In the genomic region with DNA sequence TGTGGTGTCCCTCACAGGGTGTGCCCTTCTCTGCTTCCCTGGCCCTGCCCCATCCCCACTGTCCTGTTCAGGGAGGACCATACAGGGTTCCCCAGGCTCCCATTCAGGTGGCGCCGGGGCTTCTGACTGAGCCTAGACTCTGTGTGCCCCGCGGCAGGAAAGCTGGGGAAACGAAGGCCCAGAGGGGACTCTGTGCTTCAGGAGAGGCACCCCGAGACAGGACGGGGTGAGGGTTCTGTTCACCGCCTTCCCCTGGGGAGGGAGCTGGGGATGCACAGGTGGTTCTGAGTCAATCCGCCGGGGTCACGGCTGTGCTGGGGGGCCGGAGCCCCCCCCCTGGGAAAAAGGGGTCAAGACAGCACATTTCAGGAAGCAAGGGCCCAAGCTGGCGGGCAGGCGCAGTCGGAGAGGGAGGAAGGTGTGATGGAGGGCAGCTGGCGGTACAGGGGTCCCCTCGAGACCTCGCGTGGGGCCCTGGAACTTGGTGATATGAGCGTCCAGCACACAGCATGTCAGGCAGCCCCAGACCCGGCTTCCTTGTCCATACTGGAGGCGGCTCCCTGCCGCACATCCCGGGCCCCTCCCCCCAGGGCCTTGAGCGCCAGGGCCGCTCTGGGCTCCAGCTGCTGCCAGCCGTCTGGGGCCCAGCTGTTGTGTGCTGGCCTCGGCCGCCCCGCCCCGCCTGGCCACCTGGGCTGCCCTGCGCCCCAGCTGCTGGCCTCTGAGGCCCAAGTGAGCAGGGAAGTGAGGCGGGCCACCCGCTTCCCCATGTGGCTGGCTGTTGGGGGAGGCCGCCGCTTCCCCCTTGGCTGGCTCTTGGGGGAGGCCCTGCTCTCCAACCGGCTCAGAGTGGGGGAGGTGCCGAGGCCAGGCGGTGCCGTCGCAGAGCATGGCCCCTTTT, we compare ENCODE assay signal across 1 cellular context.
A peak's percentile ranks its signal among the peaks of the same experiment; 100 is the strongest.
TF ChIP-seq lines count a peak whose summit lies in the region.

No MANE protein-coding gene starts in this region.

TF ChIP-seq in HepG2, 621 proteins besides CTCF, POLR2A, EP300 and RAD21 (continued from another document and continues in another):
- peak; percentile 89 for TF ChIP-seq THAP7 (CRISPR knock-in tag; IDR thresholded peaks at IDR 0.05)
- no peak; the same call in 1 of the 2 replicates for TF ChIP-seq SOX13 (IDR thresholded peaks at IDR 0.05)
- TF ChIP-seq SOX13 (CRISPR knock-in tag; conservative IDR thresholded peaks at IDR 0.05 in 1 of 2, IDR thresholded peaks at IDR 0.05 in 1 of 2), result peak in 1 of 2 experiments; percentile 84; a peak in 2 of 4 replicates
- peak; percentile 94 for TF ChIP-seq ZC3H13 (CRISPR knock-in tag; IDR thresholded peaks at IDR 0.05)
- peak; percentile 78 for TF ChIP-seq PITX1 (CRISPR knock-in tag; IDR thresholded peaks at IDR 0.05)
- 0 out of 2 replicates have a peak, but pooled peaks have one; percentile 33 for TF ChIP-seq ZNF335 (CRISPR knock-in tag; IDR thresholded peaks at IDR 0.05)
- TF ChIP-seq ZNF547 (CRISPR knock-in tag; IDR thresholded peaks at IDR 0.05), result peak; percentile 70
- TF ChIP-seq ZNF607 (CRISPR knock-in tag; IDR thresholded peaks at IDR 0.05; ENCODE audit: borderline replicate concordance), result peak; percentile 84
- TF ChIP-seq NBN (conservative IDR thresholded peaks at IDR 0.05), result no peak
- TF ChIP-seq NCOA2 (CRISPR knock-in tag; IDR thresholded peaks at IDR 0.05), result peak; percentile 85; the same call in 1 of the 2 replicates
- TF ChIP-seq SRY (CRISPR knock-in tag; IDR thresholded peaks at IDR 0.05), result peak; percentile 52; the same call in 1 of the 2 replicates
- peak; percentile 98 for TF ChIP-seq SKIL (CRISPR knock-in tag; IDR thresholded peaks at IDR 0.05; ENCODE audit: borderline replicate concordance)
- peak; percentile 53; the same call in 1 of the 2 replicates for TF ChIP-seq ZNF253 (CRISPR knock-in tag; IDR thresholded peaks at IDR 0.05; ENCODE audit: borderline replicate concordance)
- no peak for TF ChIP-seq MBNL3 (CRISPR knock-in tag; conservative IDR thresholded peaks at IDR 0.05)
- TF ChIP-seq RFXAP (CRISPR knock-in tag; IDR thresholded peaks at IDR 0.05; ENCODE audit: borderline replicate concordance), result peak; percentile 82; the same call in 1 of the 2 replicates
- TF ChIP-seq ZNF205 (CRISPR knock-in tag; IDR thresholded peaks at IDR 0.05), result peak; percentile 97
- no peak for TF ChIP-seq ZNF260 (CRISPR knock-in tag; IDR thresholded peaks at IDR 0.05; ENCODE audit: borderline replicate concordance, low read depth)
- TF ChIP-seq HOXA9 (CRISPR knock-in tag; IDR thresholded peaks at IDR 0.05; ENCODE audit: borderline replicate concordance), result peak; percentile 85; the same call in 1 of the 2 replicates
- TF ChIP-seq, protein P1, sequence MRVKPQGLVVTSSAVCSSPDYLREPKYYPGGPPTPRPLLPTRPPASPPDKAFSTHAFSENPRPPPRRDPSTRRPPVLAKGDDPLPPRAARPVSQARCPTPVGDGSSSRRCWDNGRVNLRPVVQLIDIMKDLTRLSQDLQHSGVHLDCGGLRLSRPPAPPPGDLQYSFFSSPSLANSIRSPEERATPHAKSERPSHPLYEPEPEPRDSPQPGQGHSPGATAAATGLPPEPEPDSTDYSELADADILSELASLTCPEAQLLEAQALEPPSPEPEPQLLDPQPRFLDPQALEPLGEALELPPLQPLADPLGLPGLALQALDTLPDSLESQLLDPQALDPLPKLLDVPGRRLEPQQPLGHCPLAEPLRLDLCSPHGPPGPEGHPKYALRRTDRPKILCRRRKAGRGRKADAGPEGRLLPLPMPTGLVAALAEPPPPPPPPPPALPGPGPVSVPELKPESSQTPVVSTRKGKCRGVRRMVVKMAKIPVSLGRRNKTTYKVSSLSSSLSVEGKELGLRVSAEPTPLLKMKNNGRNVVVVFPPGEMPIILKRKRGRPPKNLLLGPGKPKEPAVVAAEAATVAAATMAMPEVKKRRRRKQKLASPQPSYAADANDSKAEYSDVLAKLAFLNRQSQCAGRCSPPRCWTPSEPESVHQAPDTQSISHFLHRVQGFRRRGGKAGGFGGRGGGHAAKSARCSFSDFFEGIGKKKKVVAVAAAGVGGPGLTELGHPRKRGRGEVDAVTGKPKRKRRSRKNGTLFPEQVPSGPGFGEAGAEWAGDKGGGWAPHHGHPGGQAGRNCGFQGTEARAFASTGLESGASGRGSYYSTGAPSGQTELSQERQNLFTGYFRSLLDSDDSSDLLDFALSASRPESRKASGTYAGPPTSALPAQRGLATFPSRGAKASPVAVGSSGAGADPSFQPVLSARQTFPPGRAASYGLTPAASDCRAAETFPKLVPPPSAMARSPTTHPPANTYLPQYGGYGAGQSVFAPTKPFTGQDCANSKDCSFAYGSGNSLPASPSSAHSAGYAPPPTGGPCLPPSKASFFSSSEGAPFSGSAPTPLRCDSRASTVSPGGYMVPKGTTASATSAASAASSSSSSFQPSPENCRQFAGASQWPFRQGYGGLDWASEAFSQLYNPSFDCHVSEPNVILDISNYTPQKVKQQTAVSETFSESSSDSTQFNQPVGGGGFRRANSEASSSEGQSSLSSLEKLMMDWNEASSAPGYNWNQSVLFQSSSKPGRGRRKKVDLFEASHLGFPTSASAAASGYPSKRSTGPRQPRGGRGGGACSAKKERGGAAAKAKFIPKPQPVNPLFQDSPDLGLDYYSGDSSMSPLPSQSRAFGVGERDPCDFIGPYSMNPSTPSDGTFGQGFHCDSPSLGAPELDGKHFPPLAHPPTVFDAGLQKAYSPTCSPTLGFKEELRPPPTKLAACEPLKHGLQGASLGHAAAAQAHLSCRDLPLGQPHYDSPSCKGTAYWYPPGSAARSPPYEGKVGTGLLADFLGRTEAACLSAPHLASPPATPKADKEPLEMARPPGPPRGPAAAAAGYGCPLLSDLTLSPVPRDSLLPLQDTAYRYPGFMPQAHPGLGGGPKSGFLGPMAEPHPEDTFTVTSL (CRISPR knock-in tag; IDR thresholded peaks at IDR 0.05; ENCODE audit: borderline replicate concordance), result peak; percentile 58; the same call in 1 of the 2 replicates
- peak; percentile 87; the same call in 1 of the 2 replicates for TF ChIP-seq ZNF83 (CRISPR knock-in tag; IDR thresholded peaks at IDR 0.05; ENCODE audit: borderline replicate concordance)
- TF ChIP-seq, protein P2, sequence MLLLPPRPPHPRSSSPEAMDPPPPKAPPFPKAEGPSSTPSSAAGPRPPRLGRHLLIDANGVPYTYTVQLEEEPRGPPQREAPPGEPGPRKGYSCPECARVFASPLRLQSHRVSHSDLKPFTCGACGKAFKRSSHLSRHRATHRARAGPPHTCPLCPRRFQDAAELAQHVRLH (CRISPR knock-in tag; IDR thresholded peaks at IDR 0.05; ENCODE audit: borderline replicate concordance, low read depth), result peak; percentile 99; the same call in 1 of the 2 replicates
- TF ChIP-seq MEIS2 (CRISPR knock-in tag; IDR thresholded peaks at IDR 0.05), result no peak
- TF ChIP-seq HOXA5 (CRISPR knock-in tag; IDR thresholded peaks at IDR 0.05), result peak; percentile 57
- peak; percentile 87; the same call in 1 of the 2 replicates for TF ChIP-seq ZNF816 (CRISPR knock-in tag; IDR thresholded peaks at IDR 0.05; ENCODE audit: borderline replicate concordance)
- peak; percentile 88 for TF ChIP-seq ZNF670 (CRISPR knock-in tag; IDR thresholded peaks at IDR 0.05; ENCODE audit: borderline replicate concordance)
- peak; percentile 84; the same call in 1 of the 2 replicates for TF ChIP-seq FOXA3 (CRISPR knock-in tag; IDR thresholded peaks at IDR 0.05)
- TF ChIP-seq ZNF264 (CRISPR knock-in tag; IDR thresholded peaks at IDR 0.05), result peak; percentile 26; the same call in 1 of the 2 replicates
- TF ChIP-seq, protein P3, sequence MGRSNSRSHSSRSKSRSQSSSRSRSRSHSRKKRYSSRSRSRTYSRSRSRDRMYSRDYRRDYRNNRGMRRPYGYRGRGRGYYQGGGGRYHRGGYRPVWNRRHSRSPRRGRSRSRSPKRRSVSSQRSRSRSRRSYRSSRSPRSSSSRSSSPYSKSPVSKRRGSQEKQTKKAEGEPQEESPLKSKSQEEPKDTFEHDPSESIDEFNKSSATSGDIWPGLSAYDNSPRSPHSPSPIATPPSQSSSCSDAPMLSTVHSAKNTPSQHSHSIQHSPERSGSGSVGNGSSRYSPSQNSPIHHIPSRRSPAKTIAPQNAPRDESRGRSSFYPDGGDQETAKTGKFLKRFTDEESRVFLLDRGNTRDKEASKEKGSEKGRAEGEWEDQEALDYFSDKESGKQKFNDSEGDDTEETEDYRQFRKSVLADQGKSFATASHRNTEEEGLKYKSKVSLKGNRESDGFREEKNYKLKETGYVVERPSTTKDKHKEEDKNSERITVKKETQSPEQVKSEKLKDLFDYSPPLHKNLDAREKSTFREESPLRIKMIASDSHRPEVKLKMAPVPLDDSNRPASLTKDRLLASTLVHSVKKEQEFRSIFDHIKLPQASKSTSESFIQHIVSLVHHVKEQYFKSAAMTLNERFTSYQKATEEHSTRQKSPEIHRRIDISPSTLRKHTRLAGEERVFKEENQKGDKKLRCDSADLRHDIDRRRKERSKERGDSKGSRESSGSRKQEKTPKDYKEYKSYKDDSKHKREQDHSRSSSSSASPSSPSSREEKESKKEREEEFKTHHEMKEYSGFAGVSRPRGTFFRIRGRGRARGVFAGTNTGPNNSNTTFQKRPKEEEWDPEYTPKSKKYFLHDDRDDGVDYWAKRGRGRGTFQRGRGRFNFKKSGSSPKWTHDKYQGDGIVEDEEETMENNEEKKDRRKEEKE (IDR thresholded peaks at IDR 0.05), result no peak
- TF ChIP-seq BRD4 (CRISPR knock-in tag; IDR thresholded peaks at IDR 0.05), result peak; percentile 95
- TF ChIP-seq, protein P4, sequence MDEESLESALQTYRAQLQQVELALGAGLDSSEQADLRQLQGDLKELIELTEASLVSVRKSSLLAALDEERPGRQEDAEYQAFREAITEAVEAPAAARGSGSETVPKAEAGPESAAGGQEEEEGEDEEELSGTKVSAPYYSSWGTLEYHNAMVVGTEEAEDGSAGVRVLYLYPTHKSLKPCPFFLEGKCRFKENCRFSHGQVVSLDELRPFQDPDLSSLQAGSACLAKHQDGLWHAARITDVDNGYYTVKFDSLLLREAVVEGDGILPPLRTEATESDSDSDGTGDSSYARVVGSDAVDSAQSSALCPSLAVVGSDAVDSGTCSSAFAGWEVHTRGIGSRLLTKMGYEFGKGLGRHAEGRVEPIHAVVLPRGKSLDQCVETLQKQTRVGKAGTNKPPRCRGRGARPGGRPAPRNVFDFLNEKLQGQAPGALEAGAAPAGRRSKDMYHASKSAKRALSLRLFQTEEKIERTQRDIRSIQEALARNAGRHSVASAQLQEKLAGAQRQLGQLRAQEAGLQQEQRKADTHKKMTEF (CRISPR knock-in tag; IDR thresholded peaks at IDR 0.05), result peak; percentile 95
- TF ChIP-seq PATZ1 (CRISPR knock-in tag; IDR thresholded peaks at IDR 0.05), result peak; percentile 97
- 0 out of 2 replicates have a peak, but pooled peaks have one; percentile 34 for TF ChIP-seq MIXL1 (CRISPR knock-in tag; IDR thresholded peaks at IDR 0.05)
- peak; percentile 85 for TF ChIP-seq SP4 (CRISPR knock-in tag; IDR thresholded peaks at IDR 0.05)
- TF ChIP-seq ETV5 (CRISPR knock-in tag; IDR thresholded peaks at IDR 0.05; ENCODE audit: borderline replicate concordance), result peak; percentile 47; the same call in 1 of the 2 replicates
- TF ChIP-seq MEIS1 (CRISPR knock-in tag; IDR thresholded peaks at IDR 0.05; ENCODE audit: borderline replicate concordance), result peak; percentile 74
- TF ChIP-seq, protein P5, sequence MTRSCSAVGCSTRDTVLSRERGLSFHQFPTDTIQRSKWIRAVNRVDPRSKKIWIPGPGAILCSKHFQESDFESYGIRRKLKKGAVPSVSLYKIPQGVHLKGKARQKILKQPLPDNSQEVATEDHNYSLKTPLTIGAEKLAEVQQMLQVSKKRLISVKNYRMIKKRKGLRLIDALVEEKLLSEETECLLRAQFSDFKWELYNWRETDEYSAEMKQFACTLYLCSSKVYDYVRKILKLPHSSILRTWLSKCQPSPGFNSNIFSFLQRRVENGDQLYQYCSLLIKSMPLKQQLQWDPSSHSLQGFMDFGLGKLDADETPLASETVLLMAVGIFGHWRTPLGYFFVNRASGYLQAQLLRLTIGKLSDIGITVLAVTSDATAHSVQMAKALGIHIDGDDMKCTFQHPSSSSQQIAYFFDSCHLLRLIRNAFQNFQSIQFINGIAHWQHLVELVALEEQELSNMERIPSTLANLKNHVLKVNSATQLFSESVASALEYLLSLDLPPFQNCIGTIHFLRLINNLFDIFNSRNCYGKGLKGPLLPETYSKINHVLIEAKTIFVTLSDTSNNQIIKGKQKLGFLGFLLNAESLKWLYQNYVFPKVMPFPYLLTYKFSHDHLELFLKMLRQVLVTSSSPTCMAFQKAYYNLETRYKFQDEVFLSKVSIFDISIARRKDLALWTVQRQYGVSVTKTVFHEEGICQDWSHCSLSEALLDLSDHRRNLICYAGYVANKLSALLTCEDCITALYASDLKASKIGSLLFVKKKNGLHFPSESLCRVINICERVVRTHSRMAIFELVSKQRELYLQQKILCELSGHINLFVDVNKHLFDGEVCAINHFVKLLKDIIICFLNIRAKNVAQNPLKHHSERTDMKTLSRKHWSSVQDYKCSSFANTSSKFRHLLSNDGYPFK (CRISPR knock-in tag; IDR thresholded peaks at IDR 0.05; ENCODE audit: borderline replicate concordance), result peak; percentile 41; the same call in 1 of the 2 replicates
